Comparison of ENCODE assay signal across 11 cellular contexts in the genomic region with DNA sequence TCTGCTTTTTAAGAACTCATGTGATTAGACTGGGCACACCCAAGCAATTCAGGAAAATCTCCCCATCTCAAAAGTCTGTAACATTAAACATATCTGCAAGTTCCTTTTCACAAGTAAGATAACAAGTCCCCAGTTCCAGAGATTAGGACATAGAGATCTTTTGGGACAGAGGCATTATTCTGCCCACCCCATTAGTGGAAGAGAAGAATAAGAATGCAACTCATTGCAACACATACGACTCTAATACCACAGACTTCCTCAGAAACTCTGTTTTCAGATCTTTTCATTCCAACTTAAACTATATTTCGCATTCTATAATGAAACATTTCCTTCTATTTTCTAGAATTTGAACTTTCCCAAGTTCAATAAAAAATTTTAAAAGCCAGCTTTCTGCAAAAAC.
DNase-seq lines count a peak whose midpoint lies in the region; TF ChIP-seq lines count a peak whose summit lies in the region.
"Had no signal": no experiment of that assay in that cellular context is flagged by ENCODE, and none has a peak within 500 bp of the region (broad histone marks: within the 10 kb centered on the region; RNA-seq: fewer than 3 reads in every experiment).

No MANE protein-coding gene starts in this region.

- peaks cover 47% of the 10 kb centered on the region for H3K4me1 Mint-ChIP-seq in osteocyte (ENCODE audit: unreplicated experiment)

- H3K4me3 Mint-ChIP-seq in osteocyte (ENCODE audit: unreplicated experiment): no peak overlapping the region

- peak overlapping the region; percentile 32 for H3K27ac Mint-ChIP-seq in osteocyte (ENCODE audit: unreplicated experiment)

- no peaks in the 10 kb centered on the region for H3K9me3 Mint-ChIP-seq in osteocyte (ENCODE audit: unreplicated experiment)

- peak; percentile 7 for DNase-seq in SKM-1 (lab: John Stamatoyannopoulos, UW; ENCODE audit: unreplicated experiment)
- no peak for DNase-seq in SKM-1 treated with dmso at 0.1 percent for 144 hours (lab: John Stamatoyannopoulos, UW; ENCODE audit: unreplicated experiment)
- DNase-seq in fibroblast of the aortic adventitia (ENCODE audit: low read depth): peak; percentile 62
- no peak for DNase-seq in osteocyte (ENCODE audit: extremely low spot score, unreplicated experiment)
- no peak for DNase-seq in NCI-H1436 (lab: John Stamatoyannopoulos, UW)
- DNase-seq in globus pallidus (ENCODE audit: low spot score): no peak
- DNase-seq in DMS 273 (lab: John Stamatoyannopoulos, UW; ENCODE audit: unreplicated experiment): no peak
- no peak for DNase-seq in activated gamma-delta T cell (lab: John Stamatoyannopoulos, UW)
- DNase-seq: ACHN; central memory CD4-positive, alpha-beta T cell; NCI-H2029 had no signal

- peaks cover 4% of the 10 kb centered on the region for H3K36me3 Mint-ChIP-seq in osteocyte (ENCODE audit: unreplicated experiment)

- no peaks in the 10 kb centered on the region for H3K27me3 Mint-ChIP-seq in osteocyte (ENCODE audit: unreplicated experiment)

- TF ChIP-seq CTCF in fibroblast of the aortic adventitia (IDR thresholded peaks at IDR 0.05; ENCODE audit: insufficient read depth, low read length): no peak
- TF ChIP-seq CTCF in osteocyte (IDR thresholded peaks at IDR 0.05): no peak

- H3K4me3 ChIP-seq in fibroblast of the aortic adventitia (ENCODE audit: low read depth, low read length): no peak overlapping the region

Comparison
In these comparisons a context has a peak if more than half of its experiments do, and no peak if none do; other contexts are left out.
1. DNase-seq: peak in SKM-1 (single experiment) and fibroblast of the aortic adventitia (single experiment); none in SKM-1 treated with dmso at 0.1 percent for 144 hours (single experiment), osteocyte (single experiment), NCI-H1436 (single experiment), globus pallidus (single experiment), DMS 273 (single experiment) and activated gamma-delta T cell (single experiment).